In genomic region chr11:63919267-63920125, GRCh38 we compare ENCODE assay signal across 1 cellular context.
A peak's percentile ranks its signal among the peaks of the same experiment; 100 is the strongest.
TF ChIP-seq lines count a peak whose summit lies in the region.

No MANE protein-coding gene starts in this region.

TF ChIP-seq in GM12878, 131 proteins besides CTCF, POLR2A, EP300 and RAD21 (continued from another document):
- TF ChIP-seq USF1 (IDR thresholded peaks at IDR 0.05; ENCODE audit: borderline replicate concordance, extremely low read length, insufficient read depth, low read depth, low read length) = peak; percentile 22
